ENCODE assay signal across 13 cellular contexts in the genomic region with DNA sequence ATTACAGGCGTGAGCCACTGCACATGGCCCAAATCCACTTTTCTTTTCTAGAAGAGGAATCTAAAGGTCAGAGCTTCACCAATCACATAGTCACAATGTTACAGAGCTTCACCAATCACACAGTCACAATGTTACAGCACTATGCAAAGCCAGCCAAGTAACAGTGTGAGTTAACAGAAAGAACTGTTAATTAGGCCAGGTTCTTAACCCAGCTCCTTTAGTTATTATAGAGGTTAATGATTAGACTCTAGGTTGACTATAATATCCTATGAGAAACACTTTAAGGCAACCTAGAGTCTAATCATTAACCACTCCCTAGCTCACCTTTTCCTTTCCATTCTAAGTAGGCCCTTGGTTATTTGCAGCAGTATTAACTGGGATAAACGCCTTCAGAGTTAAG. TPM values are rescaled to one million over a fixed set of nuclear protein-coding genes. Genes with fewer than 3 reads are reported as not detected.
A peak's percentile ranks its signal among the peaks of the same experiment; 100 is the strongest.
DNase-seq lines count a peak whose midpoint lies in the region; ATAC-seq, FAIRE-seq and TF ChIP-seq lines count a peak whose summit lies in the region.
"Had no signal": no experiment of that assay in that cellular context is flagged by ENCODE, and none has a peak within 500 bp of the region (broad histone marks: within the 10 kb centered on the region; RNA-seq: fewer than 3 reads in every experiment).

No MANE protein-coding gene starts in this region.

- FAIRE-seq in kidney (lab: Jason Lieb, UNC): peak; percentile 99

- peak; percentile 60 for ATAC-seq in HG03159 (IDR thresholded peaks at IDR 0.05; ENCODE audit: unreplicated experiment)
- peak; percentile 45 to 89 for ATAC-seq in upper lobe of left lung (ENCODE audit: low FRiP score in 2 of 2)

- H3K36me3 ChIP-seq in kidney (ENCODE audit: control insufficient read depth in 1 of 2, insufficient read depth in 2 of 2, low read length in 2 of 2) (peaks cover 7 to 13% of the 10 kb centered on the region in 2 donors), upper lobe of left lung (peaks cover 9 to 78% (median 22%) of the 10 kb centered on the region in 4 donors), HAP-1 (replicated peaks) (peaks cover 51% of the 10 kb centered on the region)

- peak overlapping the region; percentile 64 for H3K27ac Mint-ChIP-seq in activated naive CD8-positive, alpha-beta T cell
- H3K27ac Mint-ChIP-seq in activated naive CD8-positive, alpha-beta T cell treated with anti-CD3 and anti-CD28 coated beads for 36 hours: no peak overlapping the region
- H3K27ac Mint-ChIP-seq: activated B cell treated with CpG ODN at 0.5 μM for 24 hours had no signal

- TF ChIP-seq POLR2A in upper lobe of left lung (IDR thresholded peaks at IDR 0.05): no peak

- no peak overlapping the region for H3K4me3 ChIP-seq in kidney (ENCODE audit: low read length in 2 of 2)
- H3K4me3 ChIP-seq in upper lobe of left lung: no peak overlapping the region
- no peak overlapping the region for H3K4me3 ChIP-seq in HAP-1
- H3K4me3 ChIP-seq: tibial artery had no signal

- no peaks in the 10 kb centered on the region for H3K27me3 Mint-ChIP-seq in activated naive CD8-positive, alpha-beta T cell
- no peaks in the 10 kb centered on the region for H3K27me3 Mint-ChIP-seq in activated naive CD8-positive, alpha-beta T cell treated with anti-CD3 and anti-CD28 coated beads for 36 hours
- H3K27me3 Mint-ChIP-seq: activated B cell treated with CpG ODN at 0.5 μM for 24 hours; activated T-cell treated with anti-CD3 and anti-CD28 coated beads, Interleukin-2, amount 50 U/mL, for 24 hours had no signal

- TF ChIP-seq CTCF in kidney (IDR thresholded peaks at IDR 0.05; ENCODE audit: borderline replicate concordance, extremely low read depth, insufficient read depth) (no peak), upper lobe of left lung (IDR thresholded peaks at IDR 0.05) (no peak)

- in situ Hi-C loops in HAP-1 (cut with MboI; ENCODE audit: low sequenced_read_pairs): no loop called here

- no peak for TF ChIP-seq EP300 in upper lobe of left lung (IDR thresholded peaks at IDR 0.05)

- no peaks in the 10 kb centered on the region for H3K9me3 Mint-ChIP-seq in activated naive CD8-positive, alpha-beta T cell (ENCODE audit: low read depth)
- H3K9me3 Mint-ChIP-seq in activated naive CD8-positive, alpha-beta T cell treated with anti-CD3 and anti-CD28 coated beads for 36 hours: no peaks in the 10 kb centered on the region
- H3K9me3 Mint-ChIP-seq: activated B cell treated with CpG ODN at 0.5 μM for 24 hours; activated T-cell treated with anti-CD3 and anti-CD28 coated beads, Interleukin-2, amount 50 U/mL, for 24 hours; H9 had no signal

- H3K4me1 Mint-ChIP-seq in activated naive CD8-positive, alpha-beta T cell (ENCODE audit: low read depth): peaks cover 13% of the 10 kb centered on the region
- H3K4me1 Mint-ChIP-seq in activated naive CD8-positive, alpha-beta T cell treated with anti-CD3 and anti-CD28 coated beads for 36 hours: peaks cover 8% of the 10 kb centered on the region
- H3K4me1 Mint-ChIP-seq: activated B cell treated with CpG ODN at 0.5 μM for 24 hours, H9 had no signal

- intact Hi-C loops in kidney (cut with DNase I): no loop called here

- H3K36me3 Mint-ChIP-seq in activated naive CD8-positive, alpha-beta T cell: peaks cover 9% of the 10 kb centered on the region
- H3K36me3 Mint-ChIP-seq in activated naive CD8-positive, alpha-beta T cell treated with anti-CD3 and anti-CD28 coated beads for 36 hours: peaks cover 29% of the 10 kb centered on the region

- no peak overlapping the region for H3K4me3 Mint-ChIP-seq in activated naive CD8-positive, alpha-beta T cell
- H3K4me3 Mint-ChIP-seq in activated naive CD8-positive, alpha-beta T cell treated with anti-CD3 and anti-CD28 coated beads for 36 hours: no peak overlapping the region
- H3K4me3 Mint-ChIP-seq: activated B cell treated with CpG ODN at 0.5 μM for 24 hours; activated T-cell treated with anti-CD3 and anti-CD28 coated beads, Interleukin-2, amount 50 U/mL, for 24 hours; H9 had no signal

- DNase-seq in activated naive CD8-positive, alpha-beta T cell treated with anti-CD3 and anti-CD28 coated beads for 36 hours: no peak
- no peak for DNase-seq in kidney
- DNase-seq in upper lobe of left lung: no peak
- no peak for DNase-seq in stimulated activated naive CD4-positive, alpha-beta T cell treated with Interleukin-2 at 50 U/mL for 16 hours (lab: John Stamatoyannopoulos, UW)
- no peak for DNase-seq in Kasumi-1 (lab: John Stamatoyannopoulos, UW)
- no peak for DNase-seq in HAP-1 (ENCODE audit: low spot score in 2 of 2)
- DNase-seq: activated B cell treated with CpG ODN at 0.5 μM for 24 hours; activated T-cell treated with anti-CD3 and anti-CD28 coated beads, Interleukin-2, amount 50 U/mL, for 24 hours; H9; Right ventricle myocardium superior; tibial artery had no signal

- H3K9ac ChIP-seq in kidney (ENCODE audit: low read length in 2 of 2): no peak overlapping the region

- peak overlapping the region; percentile 52 to 81 for H3K27ac ChIP-seq in kidney (ENCODE audit: low read depth in 2 of 2, low read length in 2 of 2)
- H3K27ac ChIP-seq in upper lobe of left lung: peak overlapping the region in 2 of 4 donors; percentile 4 to 21
- H3K27ac ChIP-seq: tibial artery had no signal

- H3K27me3 ChIP-seq in upper lobe of left lung: no peaks in the 10 kb centered on the region
- no peaks in the 10 kb centered on the region for H3K27me3 ChIP-seq in HAP-1 (ENCODE audit: low read depth)
- H3K27me3 ChIP-seq: tibial artery had no signal

- WGBS in upper lobe of left lung, 2 donors: 74 to 87% methylated on average over 2 of the region's 2 CpGs

- H3K4me1 ChIP-seq in kidney (ENCODE audit: control insufficient read depth in 1 of 2, insufficient read depth in 1 of 2, low read depth in 1 of 2, low read length in 2 of 2) (peaks cover 4 to 24% of the 10 kb centered on the region in 2 donors), upper lobe of left lung (no peaks in the 10 kb centered on the region), HAP-1 (no peaks in the 10 kb centered on the region)
- H3K4me1 ChIP-seq: tibial artery had no signal

- H3K9me3 ChIP-seq in kidney (ENCODE audit: control insufficient read depth in 1 of 2, low read length in 2 of 2) (no peaks in the 10 kb centered on the region), upper lobe of left lung (no peaks in the 10 kb centered on the region), HAP-1 (no peaks in the 10 kb centered on the region)
- H3K9me3 ChIP-seq: tibial artery had no signal

RNA-seq across cellular contexts. Expression of a gene that starts 54.0 kb away (rescaled TPM):
- 10 to 100 TPM; 50.5 TPM for total RNA-seq in activated naive CD8-positive, alpha-beta T cell treated with anti-CD3 and anti-CD28 coated beads for 36 hours
- total RNA-seq in kidney: 60.9 TPM
- 22.0 TPM for polyA plus RNA-seq in kidney (ENCODE audit: insufficient read depth, low read depth, low replicate concordance)
- 100 to 1,000 TPM in 1 of 6 donors, 10 to 100 TPM in 5; 29.4 to 113 (median 54.9) TPM for total RNA-seq in upper lobe of left lung
